In the genomic region with DNA sequence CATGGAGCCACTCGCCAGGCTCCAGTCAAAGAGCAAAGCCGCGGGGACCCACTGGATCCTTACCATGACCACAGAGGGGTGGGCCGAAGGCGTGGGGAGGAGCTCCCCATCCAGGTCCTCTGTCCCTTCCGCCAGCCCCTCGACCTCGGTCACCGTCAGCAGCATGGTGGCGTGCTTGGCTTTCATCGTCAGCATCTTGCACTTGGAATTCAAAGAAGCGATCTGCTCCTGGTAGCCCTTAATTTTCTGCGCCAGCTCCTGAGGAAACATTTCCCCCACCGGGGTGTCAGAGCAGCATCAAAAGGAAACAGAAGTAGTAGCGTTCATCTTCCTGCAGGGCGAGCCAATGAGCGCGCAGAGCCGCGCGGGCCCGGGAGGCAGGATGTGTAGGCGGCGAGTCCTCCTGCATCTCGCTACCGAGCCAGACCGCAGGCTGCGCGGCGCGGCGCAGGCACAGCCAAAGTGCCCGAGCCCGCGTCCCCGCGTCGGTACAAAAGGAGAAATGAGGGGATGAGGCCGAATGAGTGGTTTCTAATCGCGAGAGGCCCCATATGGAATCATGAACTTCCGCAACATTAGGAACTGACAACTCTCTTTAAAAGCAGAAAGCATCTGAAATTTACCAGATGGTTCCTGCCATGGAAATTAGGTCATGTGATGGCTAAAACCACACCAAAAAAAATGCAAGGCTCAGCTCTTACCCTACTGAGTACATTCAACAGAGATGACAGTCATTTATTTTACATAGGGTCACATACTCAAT, we compare ENCODE assay signal across 1 cellular context.
A peak's percentile ranks its signal among the peaks of the same experiment; 100 is the strongest.
TF ChIP-seq lines count a peak whose summit lies in the region.

No MANE protein-coding gene starts in this region.

TF ChIP-seq in GM23338, 12 proteins besides CTCF, POLR2A, EP300 and RAD21 (continued from another document):
- TF ChIP-seq, protein P1, sequence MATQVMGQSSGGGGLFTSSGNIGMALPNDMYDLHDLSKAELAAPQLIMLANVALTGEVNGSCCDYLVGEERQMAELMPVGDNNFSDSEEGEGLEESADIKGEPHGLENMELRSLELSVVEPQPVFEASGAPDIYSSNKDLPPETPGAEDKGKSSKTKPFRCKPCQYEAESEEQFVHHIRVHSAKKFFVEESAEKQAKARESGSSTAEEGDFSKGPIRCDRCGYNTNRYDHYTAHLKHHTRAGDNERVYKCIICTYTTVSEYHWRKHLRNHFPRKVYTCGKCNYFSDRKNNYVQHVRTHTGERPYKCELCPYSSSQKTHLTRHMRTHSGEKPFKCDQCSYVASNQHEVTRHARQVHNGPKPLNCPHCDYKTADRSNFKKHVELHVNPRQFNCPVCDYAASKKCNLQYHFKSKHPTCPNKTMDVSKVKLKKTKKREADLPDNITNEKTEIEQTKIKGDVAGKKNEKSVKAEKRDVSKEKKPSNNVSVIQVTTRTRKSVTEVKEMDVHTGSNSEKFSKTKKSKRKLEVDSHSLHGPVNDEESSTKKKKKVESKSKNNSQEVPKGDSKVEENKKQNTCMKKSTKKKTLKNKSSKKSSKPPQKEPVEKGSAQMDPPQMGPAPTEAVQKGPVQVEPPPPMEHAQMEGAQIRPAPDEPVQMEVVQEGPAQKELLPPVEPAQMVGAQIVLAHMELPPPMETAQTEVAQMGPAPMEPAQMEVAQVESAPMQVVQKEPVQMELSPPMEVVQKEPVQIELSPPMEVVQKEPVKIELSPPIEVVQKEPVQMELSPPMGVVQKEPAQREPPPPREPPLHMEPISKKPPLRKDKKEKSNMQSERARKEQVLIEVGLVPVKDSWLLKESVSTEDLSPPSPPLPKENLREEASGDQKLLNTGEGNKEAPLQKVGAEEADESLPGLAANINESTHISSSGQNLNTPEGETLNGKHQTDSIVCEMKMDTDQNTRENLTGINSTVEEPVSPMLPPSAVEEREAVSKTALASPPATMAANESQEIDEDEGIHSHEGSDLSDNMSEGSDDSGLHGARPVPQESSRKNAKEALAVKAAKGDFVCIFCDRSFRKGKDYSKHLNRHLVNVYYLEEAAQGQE (IDR thresholded peaks at IDR 0.05; ENCODE audit: unreplicated experiment): no peak
- TF ChIP-seq POLR2AphosphoS5 (IDR thresholded peaks at IDR 0.05; ENCODE audit: low read depth) (peak; percentile 68), STAT1 (IDR thresholded peaks at IDR 0.05; ENCODE audit: unreplicated experiment) (no peak), NANOG (IDR thresholded peaks at IDR 0.05; ENCODE audit: borderline replicate concordance) (no peak), ZNF331 (CRISPR knock-in tag; IDR thresholded peaks at IDR 0.05; ENCODE audit: low read depth) (no peak)
